Comparison of ENCODE assay signal across 12 cellular contexts in genomic region chr9:116389546-116390305, GRCh38.
"Had no signal": no experiment of that assay in that cellular context is flagged by ENCODE, and none has a peak within 500 bp of the region (broad histone marks: within the 10 kb centered on the region; RNA-seq: fewer than 3 reads in every experiment).

No MANE protein-coding gene starts in this region.

- DNase-seq: activated CD4-positive, alpha-beta T cell treated with anti-CD3 and anti-CD28 coated beads, Interleukin-2, amount 50 U/mL, for 1 hour; activated naive CD4-positive, alpha-beta T cell; activated naive CD8-positive, alpha-beta T cell treated with anti-CD3 and anti-CD28 coated beads, Interleukin-2, amount 50 U/mL, for 24 hours; aorta; hypothalamus; kidney; psoas muscle; right lobe of liver; stimulated activated naive CD8-positive, alpha-beta T cell treated with anti-CD3 and anti-CD28 coated beads, Interleukin-15, amount 100 ng/mL, for 72 hours had no signal

- ATAC-seq: activated CD4-positive, CD25-positive, alpha-beta regulatory T cell treated with anti-CD3 and anti-CD28 coated beads, Interleukin-2, amount 50 U/mL, for 24 hours; activated naive CD8-positive, alpha-beta T cell treated with anti-CD3 and anti-CD28 coated beads, Interleukin-2, amount 50 U/mL, for 24 hours; psoas muscle; right lobe of liver; stimulated activated naive CD8-positive, alpha-beta T cell treated with anti-CD3 and anti-CD28 coated beads, Interleukin-15, amount 100 ng/mL, for 72 hours had no signal

- FAIRE-seq: colon, endometrium, kidney had no signal
